In genomic region chr2:161122772-161123530, GRCh38 we compare ENCODE assay signal across 1 cellular context.
TF ChIP-seq lines count a peak whose summit lies in the region.

No MANE protein-coding gene starts in this region.

TF ChIP-seq in K562, 482 proteins besides CTCF, POLR2A, EP300 and RAD21 (continued from another document):
- TF ChIP-seq U2AF2 (optimal IDR thresholded peaks at IDR 0.05; ENCODE audit: low read depth, low read length) (no peak), MAFK (IDR thresholded peaks at IDR 0.05; ENCODE audit: low read length) (peak; percentile 90), IRF2 (CRISPR knock-in tag; IDR thresholded peaks at IDR 0.05) (no peak), BRD4 (IDR thresholded peaks at IDR 0.05) (no peak), GATAD2A (IDR thresholded peaks at IDR 0.05) (no peak), MEIS2 (IDR thresholded peaks at IDR 0.05; ENCODE audit: partially characterized antibody) (peak; percentile 59), ETV1 (tag; conservative IDR thresholded peaks at IDR 0.05; ENCODE audit: low read depth) (no peak), MTF1 (CRISPR knock-in tag; IDR thresholded peaks at IDR 0.05; ENCODE audit: borderline replicate concordance) (no peak), TCF7L2 (IDR thresholded peaks at IDR 0.05; ENCODE audit: low read depth, low read length) (no peak), RCOR1 (IDR thresholded peaks at IDR 0.05; ENCODE audit: borderline replicate concordance in 1 of 2, low read depth in 2 of 2, low read length in 2 of 2) (peak; percentile 75 to 81), EZH2 (IDR thresholded peaks at IDR 0.05; ENCODE audit: borderline replicate concordance, low read depth, low read length) (no peak), GABPB1 (CRISPR knock-in tag; IDR thresholded peaks at IDR 0.05) (no peak), ZNF584 (CRISPR knock-in tag; IDR thresholded peaks at IDR 0.05; ENCODE audit: low read depth) (no peak), RREB1 (CRISPR knock-in tag; IDR thresholded peaks at IDR 0.05) (no peak), AFF4 (CRISPR knock-in tag; IDR thresholded peaks at IDR 0.05) (no peak), FOSL1 (tag; conservative IDR thresholded peaks at IDR 0.05) (peak; percentile 91), GTF2E2 (tag; IDR thresholded peaks at IDR 0.05) (no peak), MAFF (IDR thresholded peaks at IDR 0.05; ENCODE audit: low read length) (peak; percentile 87), ARID1B (IDR thresholded peaks at IDR 0.05) (peak; percentile 61), SMAD3 (CRISPR knock-in tag; conservative IDR thresholded peaks at IDR 0.05) (no peak), SMAD4 (CRISPR knock-in tag; conservative IDR thresholded peaks at IDR 0.05) (no peak), SNIP1 (IDR thresholded peaks at IDR 0.05; ENCODE audit: low read depth) (no peak)
